1 cellular context compared by ENCODE assay signal in genomic region chr1:33365560-33365997, GRCh38.
A peak's percentile ranks its signal among the peaks of the same experiment; 100 is the strongest.
TF ChIP-seq lines count a peak whose summit lies in the region.

No MANE protein-coding gene starts in this region.

TF ChIP-seq in HepG2, 621 proteins besides CTCF, POLR2A, EP300 and RAD21 (continued from another document):
- peak; percentile 38; the same call in 1 of the 2 replicates for TF ChIP-seq ZNF687 (CRISPR knock-in tag; IDR thresholded peaks at IDR 0.05)
- TF ChIP-seq ZNF431 (CRISPR knock-in tag; IDR thresholded peaks at IDR 0.05; ENCODE audit: borderline replicate concordance, low read depth), result no peak
- no peak for TF ChIP-seq TFE3 (CRISPR knock-in tag; IDR thresholded peaks at IDR 0.05)
